Comparison of ENCODE assay signal across 8 cellular contexts in the genomic region with DNA sequence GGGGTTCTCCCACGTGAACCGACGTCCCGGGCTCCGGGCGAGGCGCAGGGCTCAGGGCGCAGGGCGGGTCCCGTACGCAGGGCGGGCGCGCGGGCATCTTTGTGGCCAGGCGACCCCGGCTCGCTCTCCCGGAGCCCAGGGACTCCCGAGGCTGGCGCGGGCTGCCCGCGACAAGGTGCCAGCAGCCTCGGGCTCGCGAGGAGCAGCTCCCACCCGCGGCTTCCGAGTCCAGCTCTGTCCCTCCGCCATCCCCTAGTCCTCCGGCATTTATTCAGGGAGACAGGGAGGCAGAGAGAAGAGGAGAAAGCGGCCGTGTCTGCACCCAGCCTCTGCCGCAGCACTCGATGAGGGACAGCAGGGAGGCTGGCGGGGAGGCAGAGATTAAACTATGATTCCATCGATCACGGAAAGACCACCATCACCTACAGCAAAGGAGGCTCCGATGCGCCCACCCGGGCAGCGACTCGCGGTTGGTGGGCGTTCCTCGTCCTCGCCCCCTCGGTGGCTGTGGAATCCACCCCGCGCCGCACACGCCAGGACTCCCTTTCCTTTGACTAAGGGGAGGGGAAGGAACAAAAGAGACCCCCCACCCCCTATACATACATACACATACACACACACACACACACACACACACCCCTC. TPM values are rescaled to one million over a fixed set of nuclear protein-coding genes. Genes with fewer than 3 reads are reported as not detected.
A peak's percentile ranks its signal among the peaks of the same experiment; 100 is the strongest.
DNase-seq lines count a peak whose midpoint lies in the region; ATAC-seq and TF ChIP-seq lines count a peak whose summit lies in the region.

No MANE protein-coding gene starts in this region.

- no peaks in the 10 kb centered on the region for H4K20me1 ChIP-seq in BLaER1 treated with 17β-estradiol and CSF1 and Interleukin-3, amounts not matched to agents 10 nM and 100 nM
- H4K20me1 ChIP-seq in smooth muscle cell (ENCODE audit: low read depth), result no peaks in the 10 kb centered on the region

- peaks cover 15 to 22% (median 21%) of the 10 kb centered on the region in 11 experiments for H3K27me3 ChIP-seq in BLaER1 treated with 17β-estradiol and CSF1 and Interleukin-3, amounts not matched to agents 10 nM and 100 nM
- no peaks in the 10 kb centered on the region for H3K27me3 ChIP-seq in ascending aorta
- peaks cover 43% of the 10 kb centered on the region for H3K27me3 ChIP-seq in smooth muscle cell (ENCODE audit: low read depth)

- no peaks in the 10 kb centered on the region for H3F3A ChIP-seq in smooth muscle cell (ENCODE audit: low read depth)

- TF ChIP-seq CTCF in HFF-Myc (IDR thresholded peaks at IDR 0.05; ENCODE audit: low read depth, low read length, missing control alignments), result no peak
- TF ChIP-seq CTCF in ascending aorta (IDR thresholded peaks at IDR 0.05), result no peak
- TF ChIP-seq CTCF in smooth muscle cell (IDR thresholded peaks at IDR 0.05; ENCODE audit: borderline replicate concordance, insufficient read depth, poor library complexity, severe bottlenecking), result no peak

- no peaks in the 10 kb centered on the region for H3K36me3 ChIP-seq in BLaER1 treated with 17β-estradiol and CSF1 and Interleukin-3, amounts not matched to agents 10 nM and 100 nM
- no peaks in the 10 kb centered on the region for H3K36me3 ChIP-seq in ascending aorta
- no peaks in the 10 kb centered on the region for H3K36me3 ChIP-seq in smooth muscle cell (ENCODE audit: low read depth)

- no peak overlapping the region for H3K27ac ChIP-seq in BLaER1 treated with 17β-estradiol and CSF1 and Interleukin-3, amounts not matched to agents 10 nM and 100 nM
- H3K27ac ChIP-seq in ascending aorta, result no peak overlapping the region
- no peak overlapping the region for H3K27ac ChIP-seq in smooth muscle cell (ENCODE audit: low read depth)

- H3K4me2 ChIP-seq in BLaER1 treated with 17β-estradiol and CSF1 and Interleukin-3, amounts not matched to agents 10 nM and 100 nM, result peak overlapping the region; percentile 91 to 100 (median 99)
- H3K4me2 ChIP-seq in smooth muscle cell, result peak overlapping the region; percentile 98

- peak overlapping the region; percentile 78 to 91 (median 84) for H3K4me3 ChIP-seq in BLaER1 treated with 17β-estradiol and CSF1 and Interleukin-3, amounts not matched to agents 10 nM and 100 nM
- peak overlapping the region; percentile 86 for H3K4me3 ChIP-seq in HFF-Myc (replicated peaks; ENCODE audit: low read depth, low read length)
- H3K4me3 ChIP-seq in ascending aorta, result peak overlapping the region; percentile 61 to 80
- peak overlapping the region; percentile 84 for H3K4me3 ChIP-seq in iPS-18c (ENCODE audit: insufficient read depth, low read depth, low read length)
- peak overlapping the region; percentile 85 for H3K4me3 ChIP-seq in smooth muscle cell

- peaks cover 0 to 8% (median 0%) of the 10 kb centered on the region in 11 experiments; a peak in 2 of 22 replicates for H3K9me3 ChIP-seq in BLaER1 treated with 17β-estradiol and CSF1 and Interleukin-3, amounts not matched to agents 10 nM and 100 nM (replicated peaks in 1 of 11)
- H3K9me3 ChIP-seq in ascending aorta (no peaks in the 10 kb centered on the region), iPS-18c (ENCODE audit: control insufficient read depth, insufficient read depth, low read length) (no peaks in the 10 kb centered on the region), smooth muscle cell (replicated peaks; ENCODE audit: low read depth) (no peaks in the 10 kb centered on the region)

- H3K9ac ChIP-seq in BLaER1 treated with 17β-estradiol and CSF1 and Interleukin-3, amounts not matched to agents 10 nM and 100 nM, result peak overlapping the region in 9 of 11 experiments; percentile 65 to 80 (median 76); a peak in 16 of 22 replicates
- no peak overlapping the region for H3K9ac ChIP-seq in smooth muscle cell (ENCODE audit: low read depth)

- WGBS in smooth muscle cell (ENCODE audit: low lambda C conversion rate), result 2% methylated on average over 46 of the region's 53 CpGs

- H3K79me2 ChIP-seq in smooth muscle cell (ENCODE audit: low read depth), result no peaks in the 10 kb centered on the region

- peak overlapping the region; percentile 93 for H2AFZ ChIP-seq in smooth muscle cell (ENCODE audit: low read depth)

- intact Hi-C loops in ascending aorta (cut with DNase I), result loop anchor here (2.0 to 5.0 kb wide), 2 partner anchors 21 to 92 kb away; no protein-coding TSS in a partner anchor

- DNase-seq in HFF-Myc (ENCODE audit: extremely low read depth, low read depth) (no peak), ascending aorta (ENCODE audit: low spot score in 2 of 2) (no peak), smooth muscle cell (lab: John Stamatoyannopoulos, UW; ENCODE audit: unreplicated experiment) (no peak), RKO (ENCODE audit: low spot score) (no peak), NOMO-1 treated with dmso at 0.1 percent for 144 hours (lab: John Stamatoyannopoulos, UW; ENCODE audit: unreplicated experiment) (no peak)

- H3K4me1 ChIP-seq in BLaER1 treated with 17β-estradiol and CSF1 and Interleukin-3, amounts not matched to agents 10 nM and 100 nM, result peaks cover 10 to 22% (median 18%) of the 10 kb centered on the region in 10 experiments
- H3K4me1 ChIP-seq in ascending aorta (peaks cover 3 to 5% of the 10 kb centered on the region in 2 donors), smooth muscle cell (ENCODE audit: low read depth) (peaks cover 8% of the 10 kb centered on the region)

- ATAC-seq in HG02588 (IDR thresholded peaks at IDR 0.05; ENCODE audit: unreplicated experiment), result no peak

RNA-seq across cellular contexts. Expression of a gene that starts 1.1 kb away (rescaled TPM):
- not detected for total RNA-seq in ascending aorta
- 1.9 and 2.7 TPM in 2 replicates for total RNA-seq in smooth muscle cell
- polyA plus RNA-seq in smooth muscle cell, result 1.7 TPM in 2 replicates
